Comparison of ENCODE assay signal across 1 cellular context in the genomic region with DNA sequence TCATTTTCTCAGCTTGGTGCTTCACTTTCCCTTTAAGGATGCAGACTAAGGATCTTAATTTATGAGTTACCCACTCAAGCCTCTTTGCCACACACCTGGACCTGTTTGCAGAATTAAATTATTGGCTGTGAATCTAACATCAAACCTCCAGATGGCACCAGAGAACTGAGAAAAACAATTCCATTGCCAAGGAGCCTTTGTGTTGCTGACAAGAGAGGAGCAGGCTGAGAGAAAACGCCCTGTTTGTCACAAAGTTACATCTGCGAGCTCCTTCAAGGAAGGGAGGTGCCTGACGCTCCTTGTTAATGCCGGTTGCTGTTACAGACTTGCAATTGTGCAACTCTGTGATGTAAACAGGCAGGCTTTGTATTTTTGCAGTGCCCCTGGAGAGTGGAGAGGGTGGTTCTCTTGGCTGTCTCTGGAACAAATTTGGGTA.
TF ChIP-seq lines count a peak whose summit lies in the region.

No MANE protein-coding gene starts in this region.

TF ChIP-seq in HepG2, 621 proteins besides CTCF, POLR2A, EP300 and RAD21 (continued from another document):
- peak; percentile 68 for TF ChIP-seq ARID3A (IDR thresholded peaks at IDR 0.05; ENCODE audit: low read depth, low read length)
